In the genomic region with DNA sequence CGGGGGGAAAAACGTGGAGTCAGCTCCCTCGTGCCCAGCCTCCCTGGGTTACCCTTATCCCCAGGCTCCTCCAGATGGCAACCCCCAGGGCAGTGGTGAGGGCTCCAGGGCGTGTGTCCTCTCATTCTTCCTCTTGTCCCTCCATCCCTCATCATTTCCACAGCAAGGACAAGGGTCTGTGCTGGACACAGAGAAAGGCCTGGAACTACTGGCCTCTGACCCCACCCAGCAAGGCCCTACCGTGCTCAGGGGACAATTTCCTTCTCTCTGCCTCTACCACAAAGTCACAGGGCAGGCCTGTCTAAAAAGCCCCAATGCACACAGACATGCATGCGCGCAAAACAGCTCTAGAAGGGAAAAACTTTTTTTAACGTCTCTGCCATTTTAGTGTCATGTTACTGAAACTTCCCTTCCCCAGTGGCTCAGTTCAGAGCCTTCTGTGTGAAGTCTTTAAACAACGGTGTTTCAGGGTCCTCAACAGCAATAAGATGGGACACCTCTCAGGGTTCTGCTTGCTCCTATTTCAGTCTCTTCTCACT, we compare ENCODE assay signal across 13 cellular contexts. TPM values are rescaled to one million over a fixed set of nuclear protein-coding genes. Genes with fewer than 3 reads are reported as not detected.
DNase-seq lines count a peak whose midpoint lies in the region; ATAC-seq lines count a peak whose summit lies in the region.
"Had no signal": no experiment of that assay in that cellular context is flagged by ENCODE, and none has a peak within 500 bp of the region (broad histone marks: within the 10 kb centered on the region; RNA-seq: fewer than 3 reads in every experiment).

No MANE protein-coding gene starts in this region.

- peaks cover 37% of the 10 kb centered on the region for H3K36me3 Mint-ChIP-seq in activated CD8-positive, alpha-beta memory T cell treated with anti-CD3 and anti-CD28 coated beads, Interleukin-2, amount 10 ng/mL, durations not matched to agents 7 days and 5 days
- H3K36me3 Mint-ChIP-seq in T-helper 17 cell (ENCODE audit: low read depth): peaks cover 13% of the 10 kb centered on the region

- peak overlapping the region; percentile 75 for H3K4me3 Mint-ChIP-seq in activated CD8-positive, alpha-beta memory T cell treated with anti-CD3 and anti-CD28 coated beads, Interleukin-2, amount 10 ng/mL, durations not matched to agents 7 days and 5 days
- H3K4me3 Mint-ChIP-seq in T-helper 17 cell: peak overlapping the region; percentile 92

- H3K9me3 ChIP-seq in T-helper 17 cell (ENCODE audit: control insufficient read depth, low read length, poor library complexity, severe bottlenecking): no peaks in the 10 kb centered on the region
- H3K9me3 ChIP-seq in iPS-15b (ENCODE audit: control insufficient read depth, insufficient read depth, low read length): no peaks in the 10 kb centered on the region
- no peaks in the 10 kb centered on the region for H3K9me3 ChIP-seq in subcutaneous abdominal adipose tissue (ENCODE audit: control insufficient read depth in 5 of 5, low read length in 5 of 5)

- peak overlapping the region; percentile 44 for H3K27ac ChIP-seq in subcutaneous abdominal adipose tissue (ENCODE audit: low read depth, low read length)

- peaks cover 67% of the 10 kb centered on the region for H3K4me1 Mint-ChIP-seq in activated CD8-positive, alpha-beta memory T cell treated with anti-CD3 and anti-CD28 coated beads, Interleukin-2, amount 10 ng/mL, durations not matched to agents 7 days and 5 days
- H3K4me1 Mint-ChIP-seq in T-helper 17 cell: peaks cover 59% of the 10 kb centered on the region

- DNase-seq in activated CD8-positive, alpha-beta memory T cell treated with anti-CD3 and anti-CD28 coated beads, Interleukin-2, amount 10 ng/mL, durations not matched to agents 7 days and 5 days: no peak
- DNase-seq in activated CD8-positive, alpha-beta memory T cell treated with anti-CD3 and anti-CD28 coated beads, Interleukin-2, amount 50 U/mL, for 48 hours: no peak
- no peak for DNase-seq in T-helper 17 cell
- DNase-seq in HT-29 (ENCODE audit: low spot score): no peak
- no peak for DNase-seq in NCI-H510A (lab: John Stamatoyannopoulos, UW)
- DNase-seq: left colon, NCI-H526 treated with DMSO at 0.1 percent for 48 hours had no signal

- H3K4me3 ChIP-seq in iPS-15b (ENCODE audit: low read depth, low read length) (peak overlapping the region; percentile 51), subcutaneous abdominal adipose tissue (ENCODE audit: low read depth in 1 of 5, low read length in 5 of 5) (peak overlapping the region in 1 of 5 donors; percentile 73)

- peaks cover 25% of the 10 kb centered on the region for H3K36me3 ChIP-seq in iPS-15b (ENCODE audit: control insufficient read depth, insufficient read depth, low read length)
- H3K36me3 ChIP-seq in subcutaneous abdominal adipose tissue (ENCODE audit: control insufficient read depth in 5 of 5, insufficient read depth in 5 of 5, low read length in 5 of 5): peaks cover 3 to 55% (median 44%) of the 10 kb centered on the region in 5 donors

- H3K4me1 ChIP-seq in iPS-15b (ENCODE audit: control insufficient read depth, insufficient read depth, low read length): peaks cover 4% of the 10 kb centered on the region
- H3K4me1 ChIP-seq in subcutaneous abdominal adipose tissue (ENCODE audit: control insufficient read depth in 5 of 5, insufficient read depth in 5 of 5, low read length in 5 of 5): peaks cover 7 to 37% (median 33%) of the 10 kb centered on the region in 5 donors

- H3K9me3 Mint-ChIP-seq in activated CD8-positive, alpha-beta memory T cell treated with anti-CD3 and anti-CD28 coated beads, Interleukin-2, amount 10 ng/mL, durations not matched to agents 7 days and 5 days (ENCODE audit: low read depth): no peaks in the 10 kb centered on the region
- H3K9me3 Mint-ChIP-seq: activated naive CD4-positive, alpha-beta T cell treated with anti-CD3 and anti-CD28 coated beads, Interleukin-2, amount 50 U/mL, for 72 hours had no signal

- H3K27me3 Mint-ChIP-seq in activated CD8-positive, alpha-beta memory T cell treated with anti-CD3 and anti-CD28 coated beads, Interleukin-2, amount 10 ng/mL, durations not matched to agents 7 days and 5 days: no peaks in the 10 kb centered on the region
- H3K27me3 Mint-ChIP-seq in T-helper 17 cell: no peaks in the 10 kb centered on the region

- CTCF ChIA-PET in activated CD8-positive, alpha-beta memory T cell treated with anti-CD3 and anti-CD28 coated beads, Interleukin-2, amount 10 ng/mL, durations not matched to agents 7 days and 5 days (lab: Charles Lee): interaction anchor here (2.4 to 3.0 kb wide), 2 partner anchors 10 to 34 kb away, joined by 17 to 55 read pairs; a partner anchor contains a TSS

- no peak for ATAC-seq in activated CD8-positive, alpha-beta memory T cell treated with anti-CD3 and anti-CD28 coated beads, Interleukin-2, amount 10 ng/mL, durations not matched to agents 7 days and 5 days
- ATAC-seq in T-helper 17 cell (no peak), HG03025 (IDR thresholded peaks at IDR 0.05; ENCODE audit: low FRiP score, unreplicated experiment) (no peak)

- H3K9ac ChIP-seq in iPS-15b (ENCODE audit: low read depth, low read length) (no peak overlapping the region), subcutaneous abdominal adipose tissue (ENCODE audit: low read length in 5 of 5) (peak overlapping the region in 1 of 5 donors; percentile 79)

- no peaks in the 10 kb centered on the region for H3K27me3 ChIP-seq in iPS-15b (ENCODE audit: control insufficient read depth, insufficient read depth, low read length)
- no peaks in the 10 kb centered on the region for H3K27me3 ChIP-seq in subcutaneous abdominal adipose tissue (ENCODE audit: control insufficient read depth in 5 of 5, insufficient read depth in 4 of 5, low read length in 5 of 5)

- peak overlapping the region; percentile 88 for H3K27ac Mint-ChIP-seq in activated CD8-positive, alpha-beta memory T cell treated with anti-CD3 and anti-CD28 coated beads, Interleukin-2, amount 10 ng/mL, durations not matched to agents 7 days and 5 days
- H3K27ac Mint-ChIP-seq in T-helper 17 cell: peak overlapping the region; percentile 98

RNA-seq across cellular contexts. Expression of a gene that starts 1.1 kb away (rescaled TPM):
- 10 to 100 TPM; 28.0 to 39.6 TPM for total RNA-seq in activated CD8-positive, alpha-beta memory T cell treated with anti-CD3 and anti-CD28 coated beads, Interleukin-2, amount 10 ng/mL, durations not matched to agents 7 days and 5 days
- total RNA-seq in T-helper 17 cell: 10 to 100 TPM; 14.7 to 15.2 TPM
- 189 and 193 TPM in 2 replicates for total RNA-seq in HT-29 (2014; rRNA removed; shearing (Covaris generic))

RNA-seq across cellular contexts. Expression of a gene that starts 7.0 kb away (rescaled TPM):
- 10 to 100 TPM; 24.5 to 37.7 TPM for total RNA-seq in activated CD8-positive, alpha-beta memory T cell treated with anti-CD3 and anti-CD28 coated beads, Interleukin-2, amount 10 ng/mL, durations not matched to agents 7 days and 5 days
- total RNA-seq in T-helper 17 cell: 10 to 100 TPM; 59.2 to 62.8 TPM
- 11.2 and 19.3 TPM in 2 replicates for total RNA-seq in HT-29 (2014; rRNA removed; shearing (Covaris generic))

RNA-seq across cellular contexts. Expression of a gene that starts 11.5 kb away (rescaled TPM):
- total RNA-seq in activated CD8-positive, alpha-beta memory T cell treated with anti-CD3 and anti-CD28 coated beads, Interleukin-2, amount 10 ng/mL, durations not matched to agents 7 days and 5 days: 1,000 to 10,000 TPM in 1 of 2 experiments, 100 to 1,000 TPM in 1; 734 to 1,112 TPM
- 100 to 1,000 TPM; 454 to 478 TPM for total RNA-seq in T-helper 17 cell
- total RNA-seq in HT-29 (2014; rRNA removed; shearing (Covaris generic)): 751 and 810 TPM in 2 replicates

RNA-seq across cellular contexts. Expression of a gene that starts 11.9 kb away (rescaled TPM):
- total RNA-seq in activated CD8-positive, alpha-beta memory T cell treated with anti-CD3 and anti-CD28 coated beads, Interleukin-2, amount 10 ng/mL, durations not matched to agents 7 days and 5 days: under 1 TPM in 1 of 2 experiments, not detected in 1; 0.06 TPM
- total RNA-seq in T-helper 17 cell: not detected
- not detected in 2 replicates for total RNA-seq in HT-29 (2014; rRNA removed; shearing (Covaris generic))
- total RNA-seq: sciatic nerve; T-helper 1 cell treated with Interleukin-12 subunit alpha and Interleukin-12 subunit beta and Interleukin-4 antibody, amounts not matched to agents 30 ng/mL and 1 ng/mL, for 36 hours had no signal

RNA-seq across cellular contexts. Expression of a gene that starts 35.0 kb away (rescaled TPM):
- 10 to 100 TPM; 39.8 to 49.9 TPM for total RNA-seq in activated CD8-positive, alpha-beta memory T cell treated with anti-CD3 and anti-CD28 coated beads, Interleukin-2, amount 10 ng/mL, durations not matched to agents 7 days and 5 days
- 1 to 10 TPM; 1.4 to 3.4 TPM for total RNA-seq in T-helper 17 cell
- total RNA-seq in HT-29 (2014; rRNA removed; shearing (Covaris generic)): 30.8 and 33.4 TPM in 2 replicates
